Comparison of ENCODE assay signal across 17 cellular contexts in genomic region chr3:181796641-181797040, GRCh38.
DNase-seq lines count a peak whose midpoint lies in the region; ATAC-seq and TF ChIP-seq lines count a peak whose summit lies in the region.
"Had no signal": no experiment of that assay in that cellular context is flagged by ENCODE, and none has a peak within 500 bp of the region (broad histone marks: within the 10 kb centered on the region; RNA-seq: fewer than 3 reads in every experiment).

No MANE protein-coding gene starts in this region.

- H4K20me1 ChIP-seq in OCI-LY7 (ENCODE audit: insufficient read depth, low read length), result no peaks in the 10 kb centered on the region
- no peaks in the 10 kb centered on the region for H4K20me1 ChIP-seq in neural progenitor cell (ENCODE audit: low read depth)
- H4K20me1 ChIP-seq: BLaER1 treated with 17β-estradiol and CSF1 and Interleukin-3, amounts not matched to agents 10 nM and 100 nM had no signal

- peak overlapping the region; percentile 65 for H3K27ac Mint-ChIP-seq in neural progenitor cell
- H3K27ac Mint-ChIP-seq: B cell; CD8-positive, alpha-beta T cell had no signal

- TF ChIP-seq POLR2A in esophagus muscularis mucosa (IDR thresholded peaks at IDR 0.05; ENCODE audit: low read depth), result no peak

- H3K79me2 ChIP-seq in OCI-LY7 (ENCODE audit: insufficient read depth, low read depth, low read length) (no peaks in the 10 kb centered on the region), neural progenitor cell (ENCODE audit: low read depth) (no peaks in the 10 kb centered on the region)

- H3K27me3 Mint-ChIP-seq in neural progenitor cell (ENCODE audit: insufficient read depth, low read depth), result peaks cover 6% of the 10 kb centered on the region
- H3K27me3 Mint-ChIP-seq: B cell had no signal

- no peaks in the 10 kb centered on the region for H3K27me3 ChIP-seq in HUES48 (ENCODE audit: control insufficient read depth, insufficient read depth, low read length)
- H3K27me3 ChIP-seq in esophagus muscularis mucosa, result no peaks in the 10 kb centered on the region
- no peaks in the 10 kb centered on the region for H3K27me3 ChIP-seq in neural progenitor cell
- H3K27me3 ChIP-seq in aorta (ENCODE audit: control insufficient read depth in 1 of 2, insufficient read depth in 2 of 2, low read length in 1 of 2), result no peaks in the 10 kb centered on the region
- H3K27me3 ChIP-seq: BLaER1 treated with 17β-estradiol and CSF1 and Interleukin-3, amounts not matched to agents 10 nM and 100 nM had no signal

- intact Hi-C loops in OCI-LY7 (cut with micrococcal nuclease; ENCODE audit: unreplicated experiment) (no loop called here), esophagus muscularis mucosa (cut with DNase I) (no loop called here), aorta (cut with DNase I) (no loop called here)

- H3K4me1 ChIP-seq in HUES48 (ENCODE audit: control insufficient read depth, insufficient read depth, low read length) (peaks cover 26% of the 10 kb centered on the region), OCI-LY7 (ENCODE audit: insufficient read depth, low read length, poor library complexity, severe bottlenecking) (peaks cover 11% of the 10 kb centered on the region), esophagus muscularis mucosa (no peaks in the 10 kb centered on the region), neural progenitor cell (peaks cover 31% of the 10 kb centered on the region), aorta (ENCODE audit: control insufficient read depth in 1 of 2, insufficient read depth in 2 of 2, low read length in 2 of 2) (no peaks in the 10 kb centered on the region)

- H2AFZ ChIP-seq in OCI-LY7 (ENCODE audit: low read length) (peak overlapping the region; percentile 61; the same call in 1 of the 2 replicates), neural progenitor cell (replicated peaks) (no peak overlapping the region)

- H3K9me3 Mint-ChIP-seq in neural progenitor cell, result no peaks in the 10 kb centered on the region
- H3K9me3 Mint-ChIP-seq: CD8-positive, alpha-beta T cell had no signal

- no TSS peak for BruUV-seq in OCI-LY7 (replicated peaks; lab: Mats Ljungman, UMichigan)

- no peak for ATAC-seq in aorta (ENCODE audit: low FRiP score)
- ATAC-seq: CD8-positive, alpha-beta T cell; GM12878; K562 had no signal

- no peak overlapping the region for H3K9ac ChIP-seq in HUES48 (ENCODE audit: low read depth, low read length)
- H3K9ac ChIP-seq in neural progenitor cell, result no peak overlapping the region
- H3K9ac ChIP-seq: BLaER1 treated with 17β-estradiol and CSF1 and Interleukin-3, amounts not matched to agents 10 nM and 100 nM had no signal

- H3K9me3 ChIP-seq in HUES48 (ENCODE audit: control insufficient read depth, insufficient read depth, low read length) (no peaks in the 10 kb centered on the region), OCI-LY7 (ENCODE audit: low read length) (no peaks in the 10 kb centered on the region), esophagus muscularis mucosa (no peaks in the 10 kb centered on the region), neural progenitor cell (ENCODE audit: low read depth) (no peaks in the 10 kb centered on the region), aorta (ENCODE audit: control insufficient read depth, low read length) (no peaks in the 10 kb centered on the region)
- H3K9me3 ChIP-seq: BLaER1 treated with 17β-estradiol and CSF1 and Interleukin-3, amounts not matched to agents 10 nM and 100 nM had no signal

- no peak overlapping the region for H3K4me3 ChIP-seq in HUES48 (ENCODE audit: low read depth, low read length)
- no peak overlapping the region for H3K4me3 ChIP-seq in OCI-LY7 (ENCODE audit: low read depth, low read length, poor library complexity, severe bottlenecking)
- no peak overlapping the region for H3K4me3 ChIP-seq in esophagus muscularis mucosa
- H3K4me3 ChIP-seq in neural progenitor cell, result no peak overlapping the region
- no peak overlapping the region for H3K4me3 ChIP-seq in aorta (ENCODE audit: low read length in 2 of 2)
- H3K4me3 ChIP-seq: BLaER1 treated with 17β-estradiol and CSF1 and Interleukin-3, amounts not matched to agents 10 nM and 100 nM; GM12878; K562 had no signal

- no peak for TF ChIP-seq CTCF in OCI-LY7 (conservative IDR thresholded peaks at IDR 0.05; ENCODE audit: low read length)
- TF ChIP-seq CTCF in esophagus muscularis mucosa (IDR thresholded peaks at IDR 0.05), result no peak
- TF ChIP-seq CTCF in neural progenitor cell (IDR thresholded peaks at IDR 0.05), result no peak
- TF ChIP-seq CTCF in GM20000 (IDR thresholded peaks at IDR 0.05; ENCODE audit: extremely low read depth, missing control alignments), result no peak

- no peak overlapping the region for H3K4me3 Mint-ChIP-seq in neural progenitor cell
- H3K4me3 Mint-ChIP-seq: B cell; CD8-positive, alpha-beta T cell had no signal

- no peaks in the 10 kb centered on the region for H3K36me3 ChIP-seq in HUES48 (ENCODE audit: control insufficient read depth, insufficient read depth, low read length)
- no peaks in the 10 kb centered on the region for H3K36me3 ChIP-seq in OCI-LY7 (ENCODE audit: insufficient read depth, low read length)
- no peaks in the 10 kb centered on the region for H3K36me3 ChIP-seq in esophagus muscularis mucosa
- H3K36me3 ChIP-seq in neural progenitor cell, result no peaks in the 10 kb centered on the region
- no peaks in the 10 kb centered on the region for H3K36me3 ChIP-seq in aorta (ENCODE audit: control insufficient read depth in 1 of 2, insufficient read depth in 2 of 2, low read length in 1 of 2)
- H3K36me3 ChIP-seq: BLaER1 treated with 17β-estradiol and CSF1 and Interleukin-3, amounts not matched to agents 10 nM and 100 nM had no signal

- peaks cover 23% of the 10 kb centered on the region for H3K4me1 Mint-ChIP-seq in neural progenitor cell
- H3K4me1 Mint-ChIP-seq: B cell had no signal

- H3K9me2 ChIP-seq in OCI-LY7 (ENCODE audit: insufficient read depth, low read length), result no peaks in the 10 kb centered on the region

- H3K4me2 ChIP-seq in OCI-LY7 (ENCODE audit: low read length) (no peak overlapping the region), neural progenitor cell (no peak overlapping the region)

- WGBS in esophagus muscularis mucosa, result 92% methylated on average over 3 of the region's 3 CpGs
- 79 to 86% methylated on average over 3 of the region's 3 CpGs for WGBS in aorta, 2 donors

- POLR2A ChIA-PET in OCI-LY7 (lab: Charles Lee), result interaction anchor here (0.7 to 1.4 kb wide), 4 partner anchors 13 to 244 kb away, joined by 3 to 8 read pairs (median 3); no protein-coding TSS in a partner anchor

- CTCF ChIA-PET in OCI-LY7 (lab: Charles Lee; ENCODE audit: unreplicated experiment), result no interaction called here

- peaks cover 35% of the 10 kb centered on the region for H3F3A ChIP-seq in neural progenitor cell (ENCODE audit: low read depth)

- H3K36me3 Mint-ChIP-seq in neural progenitor cell, result no peaks in the 10 kb centered on the region
- H3K36me3 Mint-ChIP-seq: CD8-positive, alpha-beta T cell had no signal

- TF ChIP-seq EP300 in esophagus muscularis mucosa (IDR thresholded peaks at IDR 0.05), result no peak

- DNase-seq in OCI-LY7 (ENCODE audit: low spot score) (no peak), esophagus muscularis mucosa (ENCODE audit: extremely low spot score) (peak; percentile 89), neural progenitor cell (ENCODE audit: low spot score) (no peak), aorta (no peak), GM20000 (ENCODE audit: low spot score) (no peak)
- no peak for DNase-seq in activated naive CD4-positive, alpha-beta T cell (lab: John Stamatoyannopoulos, UW)
- DNase-seq: Calu3; CD8-positive, alpha-beta T cell; DMS79 treated with DMSO at 0.1 percent for 48 hours; GF-D8; HCEC 1CT; IMR-90 had no signal

- peak overlapping the region; percentile 25 for H3K27ac ChIP-seq in HUES48 (ENCODE audit: low read depth, low read length)
- H3K27ac ChIP-seq in OCI-LY7 (ENCODE audit: low read depth, low read length, poor library complexity, severe bottlenecking), result no peak overlapping the region
- H3K27ac ChIP-seq in esophagus muscularis mucosa (replicated peaks in 1 of 4), result no peak overlapping the region
- H3K27ac ChIP-seq in neural progenitor cell, result no peak overlapping the region
- H3K27ac ChIP-seq in aorta (ENCODE audit: low read depth in 1 of 2, low read length in 2 of 2), result no peak overlapping the region
- H3K27ac ChIP-seq: BLaER1 treated with 17β-estradiol and CSF1 and Interleukin-3, amounts not matched to agents 10 nM and 100 nM had no signal
